1 cellular context compared by ENCODE assay signal in the genomic region with DNA sequence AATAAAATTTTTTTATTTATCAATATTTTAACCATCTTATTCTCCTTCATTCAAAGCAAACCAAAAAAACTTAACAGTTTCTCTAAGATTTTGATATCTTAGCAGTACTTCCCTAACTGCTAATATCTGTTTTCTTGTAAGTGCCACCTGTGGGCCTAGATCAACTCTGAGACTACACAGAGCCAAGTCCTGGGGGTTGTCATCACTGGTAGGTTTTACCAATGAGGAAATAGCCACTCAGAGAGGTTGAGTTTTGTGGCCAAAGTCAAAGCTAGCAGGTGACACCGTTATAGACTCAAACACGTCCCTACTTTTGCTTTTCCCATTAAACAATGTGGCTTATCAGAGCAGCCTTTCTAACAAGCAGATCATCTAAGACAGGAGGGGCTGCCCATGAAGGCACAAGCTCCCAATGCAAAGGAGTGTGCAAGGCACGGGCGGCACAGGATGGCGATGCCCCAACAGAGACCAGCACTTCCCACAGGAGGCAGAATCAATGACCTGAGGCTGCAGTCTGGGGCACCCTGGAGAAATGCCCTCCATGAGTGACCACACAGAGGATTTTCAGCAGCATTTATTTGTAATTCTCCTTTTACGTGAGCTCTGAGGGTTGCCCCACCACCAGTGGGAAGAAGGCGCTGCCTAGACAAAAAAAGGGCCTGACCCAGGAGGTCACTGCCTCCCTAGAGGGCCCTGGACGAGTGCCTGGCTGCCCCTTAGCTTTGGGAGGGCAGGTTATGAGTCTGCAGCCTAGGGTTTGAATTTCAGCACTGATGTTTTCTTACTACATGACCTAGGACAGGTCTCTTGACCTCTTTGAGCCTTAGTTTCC.
TF ChIP-seq lines count a peak whose summit lies in the region.

No MANE protein-coding gene starts in this region.

TF ChIP-seq in HepG2, 621 proteins besides CTCF, POLR2A, EP300 and RAD21:
- TF ChIP-seq CBFB (CRISPR knock-in tag; IDR thresholded peaks at IDR 0.05) (no peak), MAFK (conservative IDR thresholded peaks at IDR 0.05 in 1 of 2, IDR thresholded peaks at IDR 0.05 in 1 of 2; ENCODE audit: low read length in 2 of 2) (no peak), TAF1 (CRISPR knock-in tag; IDR thresholded peaks at IDR 0.05) (no peak), BRD4 (CRISPR knock-in tag; IDR thresholded peaks at IDR 0.05) (no peak), ZNF550 (CRISPR knock-in tag; IDR thresholded peaks at IDR 0.05; ENCODE audit: borderline replicate concordance) (no peak)
- TF ChIP-seq, protein P1, sequence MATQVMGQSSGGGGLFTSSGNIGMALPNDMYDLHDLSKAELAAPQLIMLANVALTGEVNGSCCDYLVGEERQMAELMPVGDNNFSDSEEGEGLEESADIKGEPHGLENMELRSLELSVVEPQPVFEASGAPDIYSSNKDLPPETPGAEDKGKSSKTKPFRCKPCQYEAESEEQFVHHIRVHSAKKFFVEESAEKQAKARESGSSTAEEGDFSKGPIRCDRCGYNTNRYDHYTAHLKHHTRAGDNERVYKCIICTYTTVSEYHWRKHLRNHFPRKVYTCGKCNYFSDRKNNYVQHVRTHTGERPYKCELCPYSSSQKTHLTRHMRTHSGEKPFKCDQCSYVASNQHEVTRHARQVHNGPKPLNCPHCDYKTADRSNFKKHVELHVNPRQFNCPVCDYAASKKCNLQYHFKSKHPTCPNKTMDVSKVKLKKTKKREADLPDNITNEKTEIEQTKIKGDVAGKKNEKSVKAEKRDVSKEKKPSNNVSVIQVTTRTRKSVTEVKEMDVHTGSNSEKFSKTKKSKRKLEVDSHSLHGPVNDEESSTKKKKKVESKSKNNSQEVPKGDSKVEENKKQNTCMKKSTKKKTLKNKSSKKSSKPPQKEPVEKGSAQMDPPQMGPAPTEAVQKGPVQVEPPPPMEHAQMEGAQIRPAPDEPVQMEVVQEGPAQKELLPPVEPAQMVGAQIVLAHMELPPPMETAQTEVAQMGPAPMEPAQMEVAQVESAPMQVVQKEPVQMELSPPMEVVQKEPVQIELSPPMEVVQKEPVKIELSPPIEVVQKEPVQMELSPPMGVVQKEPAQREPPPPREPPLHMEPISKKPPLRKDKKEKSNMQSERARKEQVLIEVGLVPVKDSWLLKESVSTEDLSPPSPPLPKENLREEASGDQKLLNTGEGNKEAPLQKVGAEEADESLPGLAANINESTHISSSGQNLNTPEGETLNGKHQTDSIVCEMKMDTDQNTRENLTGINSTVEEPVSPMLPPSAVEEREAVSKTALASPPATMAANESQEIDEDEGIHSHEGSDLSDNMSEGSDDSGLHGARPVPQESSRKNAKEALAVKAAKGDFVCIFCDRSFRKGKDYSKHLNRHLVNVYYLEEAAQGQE (IDR thresholded peaks at IDR 0.05; ENCODE audit: borderline replicate concordance in 1 of 2, low read depth in 1 of 2, low read length in 2 of 2): no peak
- TF ChIP-seq, protein P2, sequence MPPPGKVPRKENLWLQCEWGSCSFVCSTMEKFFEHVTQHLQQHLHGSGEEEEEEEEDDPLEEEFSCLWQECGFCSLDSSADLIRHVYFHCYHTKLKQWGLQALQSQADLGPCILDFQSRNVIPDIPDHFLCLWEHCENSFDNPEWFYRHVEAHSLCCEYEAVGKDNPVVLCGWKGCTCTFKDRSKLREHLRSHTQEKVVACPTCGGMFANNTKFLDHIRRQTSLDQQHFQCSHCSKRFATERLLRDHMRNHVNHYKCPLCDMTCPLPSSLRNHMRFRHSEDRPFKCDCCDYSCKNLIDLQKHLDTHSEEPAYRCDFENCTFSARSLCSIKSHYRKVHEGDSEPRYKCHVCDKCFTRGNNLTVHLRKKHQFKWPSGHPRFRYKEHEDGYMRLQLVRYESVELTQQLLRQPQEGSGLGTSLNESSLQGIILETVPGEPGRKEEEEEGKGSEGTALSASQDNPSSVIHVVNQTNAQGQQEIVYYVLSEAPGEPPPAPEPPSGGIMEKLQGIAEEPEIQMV (CRISPR knock-in tag; IDR thresholded peaks at IDR 0.05; ENCODE audit: low read depth): no peak
